15 cellular contexts compared by ENCODE assay signal in genomic region chr4:87077834-87078585, GRCh38.
DNase-seq lines count a peak whose midpoint lies in the region; ATAC-seq and TF ChIP-seq lines count a peak whose summit lies in the region.
"Had no signal": no experiment of that assay in that cellular context is flagged by ENCODE, and none has a peak within 500 bp of the region (broad histone marks: within the 10 kb centered on the region; RNA-seq: fewer than 3 reads in every experiment).

No MANE protein-coding gene starts in this region.

- peaks cover 2% of the 10 kb centered on the region for H3K36me3 Mint-ChIP-seq in T-helper 17 cell (ENCODE audit: low read depth)
- H3K36me3 Mint-ChIP-seq in endothelial cell (ENCODE audit: low read depth, unreplicated experiment): no peaks in the 10 kb centered on the region
- H3K36me3 Mint-ChIP-seq in activated CD4-positive, alpha-beta T cell treated with anti-CD3 and anti-CD28 coated beads, Interleukin-2, amount 10 ng/mL, durations not matched to agents 7 days and 5 days (ENCODE audit: low read depth): peaks cover 19% of the 10 kb centered on the region

- TF ChIP-seq CTCF in endothelial cell (IDR thresholded peaks at IDR 0.05; ENCODE audit: unreplicated experiment): no peak
- no peak for TF ChIP-seq CTCF in thoracic aorta (IDR thresholded peaks at IDR 0.05)
- TF ChIP-seq CTCF in GM20000 (IDR thresholded peaks at IDR 0.05; ENCODE audit: extremely low read depth, missing control alignments): no peak

- no peak overlapping the region for H2BK15ac ChIP-seq in mesenchymal stem cell (ENCODE audit: low read depth, poor library complexity, severe bottlenecking)

- peaks cover 43% of the 10 kb centered on the region for H3K4me1 Mint-ChIP-seq in T-helper 17 cell
- peaks cover 22% of the 10 kb centered on the region for H3K4me1 Mint-ChIP-seq in endothelial cell (ENCODE audit: unreplicated experiment)
- peaks cover 34% of the 10 kb centered on the region for H3K4me1 Mint-ChIP-seq in activated CD4-positive, alpha-beta T cell treated with anti-CD3 and anti-CD28 coated beads, Interleukin-2, amount 10 ng/mL, durations not matched to agents 7 days and 5 days

- H2BK120ac ChIP-seq in mesenchymal stem cell (ENCODE audit: low read depth, low read length): no peak overlapping the region

- no peak overlapping the region for H3K4ac ChIP-seq in mesenchymal stem cell (ENCODE audit: low read depth in 1 of 2, low read length in 2 of 2)

- no peaks in the 10 kb centered on the region for H3K9me3 ChIP-seq in T-helper 17 cell (ENCODE audit: control insufficient read depth, low read length, poor library complexity, severe bottlenecking)
- no peaks in the 10 kb centered on the region for H3K9me3 ChIP-seq in mesenchymal stem cell (ENCODE audit: control insufficient read depth, low read length)
- H3K9me3 ChIP-seq in thoracic aorta: no peaks in the 10 kb centered on the region

- no peak overlapping the region for H2BK5ac ChIP-seq in mesenchymal stem cell (ENCODE audit: low read depth, low read length, poor library complexity, severe bottlenecking)

- H3K27ac Mint-ChIP-seq in T-helper 17 cell: peak overlapping the region; percentile 83
- peak overlapping the region; percentile 16 for H3K27ac Mint-ChIP-seq in endothelial cell (ENCODE audit: unreplicated experiment)
- H3K27ac Mint-ChIP-seq in activated CD4-positive, alpha-beta T cell treated with anti-CD3 and anti-CD28 coated beads, Interleukin-2, amount 10 ng/mL, durations not matched to agents 7 days and 5 days: no peak overlapping the region
- H3K27ac Mint-ChIP-seq: activated naive CD8-positive, alpha-beta T cell treated with anti-CD3 and anti-CD28 coated beads, Interleukin-2, amount 10 ng/mL, durations not matched to agents 7 days and 5 days; progenitor cell of endocrine pancreas; T-cell had no signal

- CTCF ChIA-PET in activated CD4-positive, alpha-beta T cell treated with anti-CD3 and anti-CD28 coated beads, Interleukin-2, amount 10 ng/mL, durations not matched to agents 7 days and 5 days (lab: Charles Lee): interaction anchor here (1.2 kb wide), 1 partner anchor 141 kb away, joined by 3 read pairs; no protein-coding TSS in a partner anchor

- H3K9me3 Mint-ChIP-seq in endothelial cell (ENCODE audit: unreplicated experiment): no peaks in the 10 kb centered on the region
- H3K9me3 Mint-ChIP-seq in activated CD4-positive, alpha-beta T cell treated with anti-CD3 and anti-CD28 coated beads, Interleukin-2, amount 10 ng/mL, durations not matched to agents 7 days and 5 days: peaks cover 3% of the 10 kb centered on the region
- H3K9me3 Mint-ChIP-seq: activated naive CD8-positive, alpha-beta T cell treated with anti-CD3 and anti-CD28 coated beads, Interleukin-2, amount 10 ng/mL, durations not matched to agents 7 days and 5 days; T-cell had no signal

- H3K79me1 ChIP-seq in mesenchymal stem cell (replicated peaks; ENCODE audit: low read length, poor library complexity, severe bottlenecking): peaks cover 25% of the 10 kb centered on the region

- no peak for DNase-seq in T-helper 17 cell
- no peak for DNase-seq in endothelial cell (ENCODE audit: low spot score)
- no peak for DNase-seq in mesenchymal stem cell
- no peak for DNase-seq in thoracic aorta (ENCODE audit: low spot score)
- DNase-seq in GM20000 (ENCODE audit: low spot score): no peak
- DNase-seq in NCI-H2196 (lab: John Stamatoyannopoulos, UW; ENCODE audit: unreplicated experiment): no peak
- no peak for DNase-seq in activated CD8-positive, alpha-beta memory T cell treated with anti-CD3 and anti-CD28 coated beads, Interleukin-2, amount 50 U/mL, for 48 hours
- DNase-seq in activated CD4-positive, alpha-beta T cell treated with anti-CD3 and anti-CD28 coated beads, Interleukin-2, amount 10 ng/mL, durations not matched to agents 7 days and 5 days: no peak
- DNase-seq: activated naive CD8-positive, alpha-beta T cell treated with anti-CD3 and anti-CD28 coated beads, Interleukin-2, amount 10 ng/mL, durations not matched to agents 7 days and 5 days; kidney; NCI-H1048; NCI-H774; T-cell had no signal

- no peak overlapping the region for H4K8ac ChIP-seq in mesenchymal stem cell (ENCODE audit: low read length)

- H3K27me3 Mint-ChIP-seq in T-helper 17 cell (no peaks in the 10 kb centered on the region), endothelial cell (ENCODE audit: unreplicated experiment) (peaks cover 3% of the 10 kb centered on the region)
- H3K27me3 Mint-ChIP-seq in activated CD4-positive, alpha-beta T cell treated with anti-CD3 and anti-CD28 coated beads, Interleukin-2, amount 10 ng/mL, durations not matched to agents 7 days and 5 days: no peaks in the 10 kb centered on the region
- H3K27me3 Mint-ChIP-seq: activated naive CD8-positive, alpha-beta T cell treated with anti-CD3 and anti-CD28 coated beads, Interleukin-2, amount 10 ng/mL, durations not matched to agents 7 days and 5 days; progenitor cell of endocrine pancreas; T-cell had no signal

- no peak overlapping the region for H3K4me2 ChIP-seq in mesenchymal stem cell (ENCODE audit: low read length, poor library complexity, severe bottlenecking)

- H3K27me3 ChIP-seq in mesenchymal stem cell (ENCODE audit: control insufficient read depth in 1 of 2, insufficient read depth in 1 of 2, low read length in 2 of 2): no peaks in the 10 kb centered on the region
- no peaks in the 10 kb centered on the region for H3K27me3 ChIP-seq in thoracic aorta (replicated peaks; ENCODE audit: insufficient read depth)

- H3K36me3 ChIP-seq in mesenchymal stem cell (ENCODE audit: control insufficient read depth in 1 of 2, insufficient read depth in 2 of 2, low read depth in 1 of 2, low read length in 2 of 2): no peaks in the 10 kb centered on the region
- no peaks in the 10 kb centered on the region for H3K36me3 ChIP-seq in thoracic aorta

- H3K18ac ChIP-seq in mesenchymal stem cell (ENCODE audit: low read depth in 1 of 2, low read length in 2 of 2): no peak overlapping the region

- no peak overlapping the region for H3K23ac ChIP-seq in mesenchymal stem cell (ENCODE audit: low read length in 2 of 2)

- no peak overlapping the region for H4K91ac ChIP-seq in mesenchymal stem cell (ENCODE audit: low read length)

- H3K4me1 ChIP-seq in mesenchymal stem cell (ENCODE audit: control insufficient read depth, insufficient read depth, low read depth, low read length) (peaks cover 2% of the 10 kb centered on the region), thoracic aorta (ENCODE audit: control insufficient read depth in 1 of 2, low read depth in 2 of 2) (peaks cover 52 to 76% of the 10 kb centered on the region in 2 donors)

- POLR2A ChIA-PET in activated CD4-positive, alpha-beta T cell treated with anti-CD3 and anti-CD28 coated beads, Interleukin-2, amount 10 ng/mL, durations not matched to agents 7 days and 5 days (lab: Charles Lee): no interaction called here

- H2AFZ ChIP-seq in mesenchymal stem cell (ENCODE audit: low read depth, low read length): no peak overlapping the region

- no peak overlapping the region for H2AK5ac ChIP-seq in mesenchymal stem cell (ENCODE audit: low read length, severe bottlenecking)

- H3K14ac ChIP-seq in mesenchymal stem cell (ENCODE audit: low read length in 2 of 2): no peak overlapping the region

- H3K4me3 Mint-ChIP-seq in T-helper 17 cell: peak overlapping the region; percentile 6
- no peak overlapping the region for H3K4me3 Mint-ChIP-seq in endothelial cell (ENCODE audit: unreplicated experiment)
- no peak overlapping the region for H3K4me3 Mint-ChIP-seq in activated CD4-positive, alpha-beta T cell treated with anti-CD3 and anti-CD28 coated beads, Interleukin-2, amount 10 ng/mL, durations not matched to agents 7 days and 5 days
- H3K4me3 Mint-ChIP-seq: activated naive CD8-positive, alpha-beta T cell treated with anti-CD3 and anti-CD28 coated beads, Interleukin-2, amount 10 ng/mL, durations not matched to agents 7 days and 5 days; T-cell had no signal

- no peak overlapping the region for H3K27ac ChIP-seq in mesenchymal stem cell (ENCODE audit: low read length, poor library complexity, severe bottlenecking)
- H3K27ac ChIP-seq in thoracic aorta: peak overlapping the region; percentile 49 to 69

- WGBS in mesenchymal stem cell: 96% methylated on average over 3 of the region's 4 CpGs

- peak overlapping the region in 1 of 2 experiments; percentile 56 for H3K4me3 ChIP-seq in mesenchymal stem cell (ENCODE audit: insufficient read depth in 1 of 2, low read depth in 1 of 2, low read length in 2 of 2)
- H3K4me3 ChIP-seq in thoracic aorta: no peak overlapping the region
- H3K4me3 ChIP-seq: GM12878 had no signal

- H2BK12ac ChIP-seq in mesenchymal stem cell (ENCODE audit: low read length in 2 of 2): no peak overlapping the region

- peak overlapping the region; percentile 83 for H3K9ac ChIP-seq in mesenchymal stem cell (ENCODE audit: low read length)

- ATAC-seq in T-helper 17 cell (no peak), thoracic aorta (ENCODE audit: insufficient number of reproducible peaks, low FRiP score, low read depth) (no peak)
- ATAC-seq: GM12878, T-cell had no signal
